24 cellular contexts compared by ENCODE assay signal in genomic region chr20:49426873-49427272, GRCh38. TPM values are rescaled to one million over a fixed set of nuclear protein-coding genes. Genes with fewer than 3 reads are reported as not detected.
DNase-seq lines count a peak whose midpoint lies in the region; ATAC-seq, FAIRE-seq and TF ChIP-seq lines count a peak whose summit lies in the region.
"Had no signal": no experiment of that assay in that cellular context is flagged by ENCODE, and none has a peak within 500 bp of the region (broad histone marks: within the 10 kb centered on the region; RNA-seq: fewer than 3 reads in every experiment).

No MANE protein-coding gene starts in this region.

- H3K4me3 ChIP-seq in IMR-90 (ENCODE audit: insufficient read depth, low read depth, low read length) = no peak overlapping the region
- H3K4me3 ChIP-seq in K562 = no peak overlapping the region
- no peak overlapping the region for H3K4me3 ChIP-seq in muscle layer of colon (ENCODE audit: low read depth in 1 of 2, low read length in 2 of 2)
- H3K4me3 ChIP-seq: SJSA1 had no signal

- H4K20me1 ChIP-seq in IMR-90 (ENCODE audit: insufficient read depth, low read length) = no peaks in the 10 kb centered on the region
- peaks cover 4% of the 10 kb centered on the region for H4K20me1 ChIP-seq in K562 (replicated peaks; ENCODE audit: control insufficient read depth, insufficient read depth, low read length)

- no peak overlapping the region for H2BK120ac ChIP-seq in IMR-90 (ENCODE audit: low read depth, low read length)

- TF ChIP-seq CTCF in IMR-90 (conservative IDR thresholded peaks at IDR 0.05; ENCODE audit: low read depth, low read length) (no peak), K562 (IDR thresholded peaks at IDR 0.05 in 2 of 3, conservative IDR thresholded peaks at IDR 0.05 in 1 of 3; ENCODE audit: insufficient read depth in 2 of 3, low read depth in 1 of 3, low read length in 3 of 3) (no peak), CD14-positive monocyte (IDR thresholded peaks at IDR 0.05) (no peak)

- H3K9me3 ChIP-seq in IMR-90 (ENCODE audit: control insufficient read depth, insufficient read depth, low read length) (no peaks in the 10 kb centered on the region), K562 (replicated peaks; ENCODE audit: control insufficient read depth, insufficient read depth, low read depth, low read length) (no peaks in the 10 kb centered on the region; the same call in 1 of the 2 replicates), muscle layer of colon (ENCODE audit: low read length) (no peaks in the 10 kb centered on the region)
- H3K9me3 ChIP-seq: SJSA1 had no signal

- H3K23ac ChIP-seq in IMR-90 (ENCODE audit: low read depth, low read length) = no peak overlapping the region

- no peak for TF ChIP-seq EP300 in K562 (IDR thresholded peaks at IDR 0.05; ENCODE audit: low read length)

- no peak overlapping the region for H2BK20ac ChIP-seq in IMR-90 (ENCODE audit: low read depth, low read length)

- H3K27me3 ChIP-seq in IMR-90 (ENCODE audit: control insufficient read depth, insufficient read depth, low read length) (peaks cover 40% of the 10 kb centered on the region), K562 (ENCODE audit: control insufficient read depth in 2 of 2, insufficient read depth in 2 of 2, low read length in 2 of 2) (peaks cover 6 to 10% of the 10 kb centered on the region in 2 experiments; a peak in 4 of 5 replicates), muscle layer of colon (ENCODE audit: control insufficient read depth in 1 of 2, insufficient read depth in 2 of 2, low read length in 2 of 2) (no peaks in the 10 kb centered on the region)

- H3K9me3 Mint-ChIP-seq in CD14-positive monocyte = peaks cover 0 to 2% (median 0%) of the 10 kb centered on the region in 7 donors
- H3K9me3 Mint-ChIP-seq: stimulated activated naive B cell treated with anti-CD40 and anti-IgM and Interleukin-4, amounts not matched to agents 10 μg/mL and 1 μg/mL and 100 μg/mL, for 72 hours; type B pancreatic cell had no signal

- no CpG with 5 or more reads among the region's 1 CpG for WGBS in IMR-90 (ENCODE audit: extremely low coverage in 2 of 2, insufficient read length in 1 of 2), 2 experiments
- WGBS in K562 (ENCODE audit: insufficient coverage, low coverage, missing lambda C conversion rate) = 0% methylated on average over 1 of the region's 1 CpG

- DNase-seq in AG20443 (ENCODE audit: low spot score) (peak; percentile 23), IMR-90 (no peak), K562 (ENCODE audit: extremely low read depth in 1 of 4, low spot score in 3 of 4) (no peak), CD14-positive monocyte (ENCODE audit: low spot score) (no peak), cerebellar cortex (ENCODE audit: low spot score) (no peak)
- DNase-seq: activated CD4-positive, alpha-beta T cell treated with anti-CD3 and anti-CD28 coated beads for 1 hour; central memory CD4-positive, alpha-beta T cell; COR-L47; effector CD8-positive, alpha-beta T cell; GOT3; kidney; NCI-H1048; NCI-H2081; NCI-H510A; nephron progenitor cell; stimulated activated CD4-positive, alpha-beta T cell treated with anti-CD3 and anti-CD28 coated beads, Interleukin-15, amount 100 ng/mL, for 24 hours; stimulated activated naive B cell treated with anti-CD40 and anti-IgM and Interleukin-4, amounts not matched to agents 10 μg/mL and 1 μg/mL and 100 μg/mL, for 72 hours; T1000 had no signal

- no peak overlapping the region for H2BK5ac ChIP-seq in IMR-90 (ENCODE audit: low read depth, low read length, poor library complexity, severe bottlenecking)

- no peak overlapping the region for H2AK5ac ChIP-seq in IMR-90 (ENCODE audit: low read depth, low read length)

- H3K4me3 Mint-ChIP-seq in CD14-positive monocyte = no peak overlapping the region
- H3K4me3 Mint-ChIP-seq: nephron progenitor cell; stimulated activated naive B cell treated with anti-CD40 and anti-IgM and Interleukin-4, amounts not matched to agents 10 μg/mL and 1 μg/mL and 100 μg/mL, for 72 hours; type B pancreatic cell had no signal

- intact Hi-C loops in IMR-90 (cut with micrococcal nuclease) = no loop called here
- intact Hi-C loops in K562 (cut with micrococcal nuclease) = no loop called here
- intact Hi-C loops in CD14-positive monocyte (cut with micrococcal nuclease) = no loop called here

- no peak overlapping the region for H4K8ac ChIP-seq in IMR-90 (ENCODE audit: low read depth in 2 of 2, low read length in 2 of 2)

- H3K4ac ChIP-seq in IMR-90 (ENCODE audit: low read depth, low read length) = no peak overlapping the region

- no peak overlapping the region for H3K14ac ChIP-seq in IMR-90 (replicated peaks; ENCODE audit: low read depth, low read length)

- POLR2A ChIA-PET in IMR-90 (lab: Charles Lee; ENCODE audit: unreplicated experiment) (no interaction called here), K562 (lab: Yijun Ruan, JAX) (interaction anchor here (0.6 to 1.9 kb wide), 4 partner anchors 10 to 52 kb away, joined by 3 to 5 read pairs (median 3); no protein-coding TSS in a partner anchor)

- CTCF ChIA-PET in IMR-90 (lab: Yijun Ruan, JAX) (no interaction called here), K562 (lab: Yijun Ruan, JAX; ENCODE audit: low intra/inter-chr PET ratio) (no interaction called here)

- H3K9ac ChIP-seq in IMR-90 (ENCODE audit: low read depth, low read length) (no peak overlapping the region), K562 (ENCODE audit: insufficient read depth in 1 of 2, low read depth in 2 of 2, low read length in 2 of 2) (no peak overlapping the region), muscle layer of colon (ENCODE audit: low read length) (no peak overlapping the region)

- H3K18ac ChIP-seq in IMR-90 (ENCODE audit: low read depth, low read length) = no peak overlapping the region

- BruUV-seq in IMR-90 (replicated peaks; lab: Mats Ljungman, UMichigan) (no TSS peak), K562 (replicated peaks; lab: Mats Ljungman, UMichigan) (no TSS peak)

- no peak overlapping the region for H4K5ac ChIP-seq in IMR-90 (ENCODE audit: low read depth, low read length)

- TF ChIP-seq RAD21 in IMR-90 (IDR thresholded peaks at IDR 0.05; ENCODE audit: low read length) (no peak), K562 (CRISPR knock-in tag; conservative IDR thresholded peaks at IDR 0.05 in 1 of 2, IDR thresholded peaks at IDR 0.05 in 1 of 2) (no peak)

- no peaks in the 10 kb centered on the region for H3K79me1 ChIP-seq in IMR-90 (ENCODE audit: low read depth in 1 of 2, low read length in 2 of 2)

- no peak overlapping the region for H3K27ac Mint-ChIP-seq in CD14-positive monocyte
- H3K27ac Mint-ChIP-seq: nephron progenitor cell; progenitor cell of endocrine pancreas; stimulated activated naive B cell treated with anti-CD40 and anti-IgM and Interleukin-4, amounts not matched to agents 10 μg/mL and 1 μg/mL and 100 μg/mL, for 72 hours; type B pancreatic cell had no signal

- no peak overlapping the region for H2AK9ac ChIP-seq in IMR-90 (replicated peaks; ENCODE audit: low read depth, low read length, poor library complexity)

- no peak overlapping the region for H3K56ac ChIP-seq in IMR-90 (ENCODE audit: extremely low read depth, insufficient read depth, low read length)

- H3K36me3 Mint-ChIP-seq in CD14-positive monocyte = no peaks in the 10 kb centered on the region
- H3K36me3 Mint-ChIP-seq: stimulated activated naive B cell treated with anti-CD40 and anti-IgM and Interleukin-4, amounts not matched to agents 10 μg/mL and 1 μg/mL and 100 μg/mL, for 72 hours; type B pancreatic cell had no signal

- H4K91ac ChIP-seq in IMR-90 (ENCODE audit: insufficient read depth, low read depth, low read length) = no peak overlapping the region

- dilution Hi-C loops in IMR-90 (cut with HindIII; ENCODE audit: low sequenced_read_pairs, unreplicated experiment) = no loop called here

- no peak for FAIRE-seq in K562 (lab: Jason Lieb, UNC)
- FAIRE-seq: kidney had no signal

- no peaks in the 10 kb centered on the region for H3K79me2 ChIP-seq in K562 (ENCODE audit: control insufficient read depth, insufficient read depth, low read length)

- peaks cover 11% of the 10 kb centered on the region for H3K4me1 Mint-ChIP-seq in CD14-positive monocyte
- H3K4me1 Mint-ChIP-seq: nephron progenitor cell; stimulated activated naive B cell treated with anti-CD40 and anti-IgM and Interleukin-4, amounts not matched to agents 10 μg/mL and 1 μg/mL and 100 μg/mL, for 72 hours had no signal

- ATAC-seq in IMR-90 (ENCODE audit: low read depth) = no peak
- peak; percentile 69 for ATAC-seq in K562
- ATAC-seq in HG03135 (IDR thresholded peaks at IDR 0.05; ENCODE audit: unreplicated experiment) = no peak
- ATAC-seq in HG02970 (IDR thresholded peaks at IDR 0.05; ENCODE audit: low FRiP score, unreplicated experiment) = no peak
- ATAC-seq: stimulated activated naive B cell treated with anti-CD40 and anti-IgM and Interleukin-4, amounts not matched to agents 10 μg/mL and 1 μg/mL and 100 μg/mL, for 72 hours had no signal

- in situ Hi-C loops in IMR-90 (cut with MboI; ENCODE audit: low sequenced_read_pairs) = no loop called here
- in situ Hi-C loops in K562 (cut with MboI) = no loop called here

- H3K4me2 ChIP-seq in IMR-90 (ENCODE audit: low read depth, low read length) (no peak overlapping the region), K562 (ENCODE audit: insufficient read depth, low read length) (no peak overlapping the region)

- no peaks in the 10 kb centered on the region for H3K36me3 ChIP-seq in IMR-90 (ENCODE audit: control insufficient read depth, insufficient read depth, low read length)
- no peaks in the 10 kb centered on the region for H3K36me3 ChIP-seq in K562 (ENCODE audit: control insufficient read depth, insufficient read depth, low read length)
- no peaks in the 10 kb centered on the region for H3K36me3 ChIP-seq in muscle layer of colon (ENCODE audit: insufficient read depth, low read length)
- H3K36me3 ChIP-seq: SJSA1 had no signal

- H3K27ac ChIP-seq in IMR-90 (ENCODE audit: insufficient read depth, low read length) (no peak overlapping the region), K562 (ENCODE audit: extremely low read depth, low read depth, low read length) (no peak overlapping the region), muscle layer of colon (ENCODE audit: low read depth, low read length) (peak overlapping the region; percentile 54)
- H3K27ac ChIP-seq: SJSA1 had no signal

- peaks cover 6 to 14% (median 12%) of the 10 kb centered on the region in 3 donors for H3K27me3 Mint-ChIP-seq in CD14-positive monocyte (ENCODE audit: low read depth in 3 of 3)

- H2BK15ac ChIP-seq in IMR-90 (ENCODE audit: low read depth, low read length) = no peak overlapping the region

- TF ChIP-seq POLR2A in IMR-90 (IDR thresholded peaks at IDR 0.05; ENCODE audit: low read depth, low read length) (no peak), K562 (conservative IDR thresholded peaks at IDR 0.05) (no peak)

- no peaks in the 10 kb centered on the region for H3K9me1 ChIP-seq in IMR-90 (ENCODE audit: insufficient read depth, low read length)
- H3K9me1 ChIP-seq in K562 (ENCODE audit: control insufficient read depth, insufficient read depth, low read length) = no peaks in the 10 kb centered on the region

- H2AFZ ChIP-seq in IMR-90 (replicated peaks; ENCODE audit: low read length, poor library complexity) = no peak overlapping the region
- no peak overlapping the region for H2AFZ ChIP-seq in K562 (ENCODE audit: low read depth, low read length)

- H3K4me1 ChIP-seq in IMR-90 (ENCODE audit: control insufficient read depth, insufficient read depth, low read length) (no peaks in the 10 kb centered on the region), K562 (replicated peaks in 1 of 2; ENCODE audit: control insufficient read depth in 2 of 2, insufficient read depth in 2 of 2, low read length in 2 of 2) (no peaks in the 10 kb centered on the region), muscle layer of colon (ENCODE audit: insufficient read depth, low read length) (peaks cover 28% of the 10 kb centered on the region)

RNA-seq across cellular contexts. Expression of gene KCNB1, which starts 55.6 kb away (rescaled TPM):
- total RNA-seq in IMR-90 (2012; rRNA removed) (not detected in 2 replicates), K562 (2014; rRNA removed) (not detected in 2 replicates), K562 (2014; rRNA removed; fragmentation: Illumina TruSeq; extraction: Trizol) (not detected in 2 replicates), K562 (2015; rRNA removed; fragmentation: Illumina TruSeq; extraction: Trizol) (not detected in 2 replicates), K562 (2021) (0.02 TPM in 1 of 2 replicates, not detected in the other)
- polyA plus RNA-seq in IMR-90 (2012; rRNA removed) (0.05 TPM in 1 of 2 replicates, not detected in the other), K562 (2011; rRNA removed) (not detected in 2 replicates), K562 (2014; fragmentation: Illumina TruSeq; extraction: Trizol) (not detected in 2 replicates), K562 (2014; fragmentation: Nextera tagmentation; extraction: Ambion mirVana) (under 1 TPM; 0.01 to 0.06 TPM), K562 (2014; rRNA removed) (not detected in 2 replicates), CD14-positive monocyte (not detected)
- 0.02 TPM in 1 of 2 replicates, not detected in the other for polyA plus RNA-seq in IMR-90 (2012; cell fraction: cytosol; rRNA removed)
- polyA plus RNA-seq in IMR-90 (2012; cell fraction: nucleus; rRNA removed; ENCODE audit: low replicate concordance) = 0.01 TPM in 2 replicates
- total RNA-seq in K562 (2011; cell fraction: chromatin; rRNA removed; ENCODE audit: low replicate concordance) = not detected in 2 replicates
- not detected in 2 replicates for total RNA-seq in K562 (2011; cell fraction: nucleolus; rRNA removed)
- total RNA-seq in K562 (2011; cell fraction: nucleoplasm; rRNA removed) = not detected in 2 replicates
- polyA plus RNA-seq in K562 (2011; cell fraction: cytosol; rRNA removed) = not detected in 2 replicates
- not detected in 2 replicates for polyA plus RNA-seq in K562 (2011; cell fraction: nucleus; rRNA removed)
- polyA plus RNA-seq in K562 (2012) = 0.03 and 0.04 TPM in 2 replicates
- polyA minus RNA-seq in K562 (2011; rRNA and poly(A)+ RNA removed) = not detected in 2 replicates
- polyA minus RNA-seq in K562 (2011; cell fraction: cytosol; rRNA and poly(A)+ RNA removed) = not detected in 2 replicates
- not detected in 2 replicates for polyA minus RNA-seq in K562 (2011; cell fraction: nucleus; rRNA and poly(A)+ RNA removed)
